Comparison of ENCODE assay signal across 8 cellular contexts in genomic region chr17:75764711-75765421, GRCh38. TPM values are rescaled to one million over a fixed set of nuclear protein-coding genes. Genes with fewer than 3 reads are reported as not detected.
A peak's percentile ranks its signal among the peaks of the same experiment; 100 is the strongest.
DNase-seq lines count a peak whose midpoint lies in the region; ATAC-seq lines count a peak whose summit lies in the region.

TSS of gene GALK1 (minus strand) at chr17:75765192. CDS start at chr17:75765136, 56 bp downstream.

- H3K36me3 Mint-ChIP-seq in effector memory CD8-positive, alpha-beta T cell (ENCODE audit: insufficient read depth): no peaks in the 10 kb centered on the region

- H3K9me3 Mint-ChIP-seq in effector memory CD8-positive, alpha-beta T cell: no peaks in the 10 kb centered on the region

- H3K27me3 Mint-ChIP-seq in effector memory CD8-positive, alpha-beta T cell: no peaks in the 10 kb centered on the region

- H2AK5ac ChIP-seq in mesendoderm (ENCODE audit: low read length): no peak within 1 kb of the TSS

- H3K79me1 ChIP-seq in mesendoderm (ENCODE audit: low read length): no peaks in the 10 kb centered on the region

- ATAC-seq in HG02840 (IDR thresholded peaks at IDR 0.05; ENCODE audit: low FRiP score, unreplicated experiment): peak; percentile 70
- peak; percentile 95 for ATAC-seq in effector memory CD8-positive, alpha-beta T cell (replicated peaks)

- peak; percentile 49 to 60 for DNase-seq in NCI-H2081 (lab: John Stamatoyannopoulos, UW)
- DNase-seq in NCI-H2081 treated with DMSO at 0.1 percent for 48 hours (lab: John Stamatoyannopoulos, UW): no peak
- DNase-seq in NCI-H748 (lab: John Stamatoyannopoulos, UW; ENCODE audit: unreplicated experiment): peak; percentile 58
- peak; percentile 85 for DNase-seq in activated CD8-positive, alpha-beta memory T cell treated with anti-CD3 and anti-CD28 coated beads for 24 hours
- DNase-seq in effector memory CD8-positive, alpha-beta T cell: peak in 2 of 3 experiments; percentile 53 to 62
- peak; percentile 71 for DNase-seq in mesendoderm
- peak; percentile 47 to 53 for DNase-seq in stimulated activated CD8-positive, alpha-beta memory T cell treated with anti-CD3 and anti-CD28 coated beads, Interleukin-2, amount 100 ng/mL, for 1 hour (ENCODE audit: low read depth in 2 of 2)

- peak within 1 kb of the TSS; percentile 44 to 59 for H3K27ac Mint-ChIP-seq in effector memory CD8-positive, alpha-beta T cell

- peak within 1 kb of the TSS; percentile 35 for H3K18ac ChIP-seq in mesendoderm (ENCODE audit: low read length)

- H2BK120ac ChIP-seq in mesendoderm (ENCODE audit: low read depth, low read length): no peak within 1 kb of the TSS

- H3K4me1 ChIP-seq in mesendoderm (ENCODE audit: control insufficient read depth, low read depth, low read length): peaks cover 7% of the 10 kb centered on the region

- peak within 1 kb of the TSS; percentile 89 for H3K56ac ChIP-seq in mesendoderm (ENCODE audit: low read length)

- H3K23ac ChIP-seq in mesendoderm (ENCODE audit: low read length): peak within 1 kb of the TSS; percentile 48

- H3K4me2 ChIP-seq in mesendoderm (ENCODE audit: low read length): peak within 1 kb of the TSS; percentile 81

- peak within 1 kb of the TSS; percentile 56 for H3K4me3 ChIP-seq in mesendoderm (ENCODE audit: low read length)

- no peaks in the 10 kb centered on the region for H3K27me3 ChIP-seq in mesendoderm (ENCODE audit: insufficient read depth, low read length, poor library complexity)

- peak within 1 kb of the TSS; percentile 78 for H3K9ac ChIP-seq in mesendoderm (ENCODE audit: low read length)

- WGBS in mesendoderm (ENCODE audit: extremely low coverage, insufficient coverage, low lambda C conversion rate): no CpG with 5 or more reads among the region's 71 CpGs

- H3K36me3 ChIP-seq in mesendoderm (ENCODE audit: control insufficient read depth, insufficient read depth, low read length): no peaks in the 10 kb centered on the region

- H4K8ac ChIP-seq in mesendoderm (ENCODE audit: low read depth, low read length): no peak within 1 kb of the TSS

- H2BK15ac ChIP-seq in mesendoderm (replicated peaks; ENCODE audit: low read depth): no peak within 1 kb of the TSS

- no peaks in the 10 kb centered on the region for H3K79me2 ChIP-seq in mesendoderm (ENCODE audit: control insufficient read depth, insufficient read depth, low read length)

- H3K4me1 Mint-ChIP-seq in effector memory CD8-positive, alpha-beta T cell (ENCODE audit: low read depth in 2 of 2): peaks cover 8 to 17% of the 10 kb centered on the region in 2 donors

- H3K4me3 Mint-ChIP-seq in effector memory CD8-positive, alpha-beta T cell: peak within 1 kb of the TSS; percentile 72 to 80

- H3K4ac ChIP-seq in mesendoderm (ENCODE audit: low read depth, low read length): peak within 1 kb of the TSS; percentile 25

- no peak within 1 kb of the TSS for H2BK5ac ChIP-seq in mesendoderm (ENCODE audit: low read length)

- no peak within 1 kb of the TSS for H3K27ac ChIP-seq in mesendoderm (ENCODE audit: low read depth, low read length)

- no peak within 1 kb of the TSS for H4K5ac ChIP-seq in mesendoderm (ENCODE audit: low read length)

RNA-seq across cellular contexts. Expression of gene GALK1, which starts in this region (rescaled TPM):
- polyA plus RNA-seq in mesendoderm (2013, experiment 1 of 2): 11.8 TPM
- polyA plus RNA-seq in mesendoderm (2013, experiment 2 of 2): 10.8 TPM
